ENCODE assay signal across 25 cellular contexts in the genomic region with DNA sequence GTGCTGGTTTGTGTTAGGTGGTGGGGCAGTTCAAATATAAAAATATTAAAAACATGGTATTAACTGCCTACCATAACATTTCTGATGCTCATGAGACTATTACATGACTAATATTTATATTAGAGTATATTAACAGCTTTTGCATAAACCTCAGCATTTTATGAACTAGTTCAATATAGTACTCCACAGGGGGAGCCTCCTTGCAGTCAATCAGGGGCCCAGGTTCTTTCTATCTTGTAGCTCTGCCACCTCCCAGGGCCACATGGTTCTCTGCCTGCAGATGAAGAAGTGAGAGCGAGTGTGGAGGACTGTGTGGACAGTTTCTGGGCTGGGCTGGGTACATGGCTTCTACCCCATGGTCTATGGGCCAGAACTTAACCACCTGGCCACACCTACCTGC.
"Had no signal": no experiment of that assay in that cellular context is flagged by ENCODE, and none has a peak within 500 bp of the region (broad histone marks: within the 10 kb centered on the region; RNA-seq: fewer than 3 reads in every experiment).

No MANE protein-coding gene starts in this region.

- H3K4me1 ChIP-seq: colonic mucosa, esophagus squamous epithelium, gastrocnemius medialis, left lung, lower lobe of right lung had no signal

- DNase-seq: colonic mucosa; cortex of kidney; effector CD8-positive, alpha-beta T cell; effector memory CD8-positive, alpha-beta T cell; endodermal cell; erythroblast; esophagus squamous epithelium; foreskin fibroblast; foreskin melanocyte; gastrocnemius medialis; glutamatergic neuron; head of caudate nucleus; heart right ventricle; hippocampal formation; left cardiac atrium; left lung; left ventricle myocardium superior; lower lobe of right lung; mucosa of descending colon; naive B cell had no signal

- H3K27me3 ChIP-seq: colonic mucosa, esophagus squamous epithelium, gastrocnemius medialis, heart right ventricle, left lung had no signal

- H3K9me3 ChIP-seq: colonic mucosa, gastrocnemius medialis had no signal

- H3K36me3 ChIP-seq: colonic mucosa, esophagus squamous epithelium, gastrocnemius medialis, heart right ventricle, left lung, lower lobe of right lung had no signal

- ATAC-seq: effector memory CD8-positive, alpha-beta T cell; esophagus mucosa; gastrocnemius medialis; heart right ventricle; left cardiac atrium; left lung; left ventricle myocardium superior; lower lobe of right lung; mucosa of descending colon had no signal

- H3K27ac ChIP-seq: colonic mucosa, epithelial cell of prostate, esophagus squamous epithelium, gastrocnemius medialis, heart right ventricle, left lung, lower lobe of right lung had no signal

- H3K4me3 ChIP-seq: colonic mucosa, esophagus squamous epithelium, gastrocnemius medialis, heart right ventricle, left lung, lower lobe of right lung, mucosa of descending colon had no signal

- FAIRE-seq: endometrium, islet of Langerhans, keratinocyte had no signal
